In genomic region chr6:68008445-68008844, GRCh38 we compare ENCODE assay signal across 16 cellular contexts.
A peak's percentile ranks its signal among the peaks of the same experiment; 100 is the strongest.
DNase-seq lines count a peak whose midpoint lies in the region; ATAC-seq, FAIRE-seq and TF ChIP-seq lines count a peak whose summit lies in the region.
"Had no signal": no experiment of that assay in that cellular context is flagged by ENCODE, and none has a peak within 500 bp of the region (broad histone marks: within the 10 kb centered on the region; RNA-seq: fewer than 3 reads in every experiment).

No MANE protein-coding gene starts in this region.

- no peaks in the 10 kb centered on the region; the same call in 1 of the 2 replicates for H3K27me3 Mint-ChIP-seq in HFFc6 (ENCODE audit: insufficient read depth)
- H3K27me3 Mint-ChIP-seq in stimulated activated memory B cell treated with anti-CD40 and anti-IgM and Interleukin-4, amounts not matched to agents 10 μg/mL and 1 μg/mL and 100 μg/mL, for 72 hours, result no peaks in the 10 kb centered on the region
- H3K27me3 Mint-ChIP-seq: activated B cell treated with CpG ODN at 0.5 μM for 24 hours, naive B cell had no signal

- H3K27me3 ChIP-seq in Karpas-422 (ENCODE audit: low read length), result no peaks in the 10 kb centered on the region
- no peaks in the 10 kb centered on the region for H3K27me3 ChIP-seq in GM12878 (replicated peaks in 1 of 2; ENCODE audit: control insufficient read depth in 2 of 2, insufficient read depth in 2 of 2, low read length in 1 of 2)
- H3K27me3 ChIP-seq: transverse colon had no signal

- in situ Hi-C loops in GM12878 (cut with MboI), result no loop called here

- peak; percentile 27 for FAIRE-seq in GM12878 (lab: Jason Lieb, UNC)
- FAIRE-seq: colon, D721Med had no signal

- TF ChIP-seq POLR2A in GM12878 (IDR thresholded peaks at IDR 0.05; ENCODE audit: low read depth, low read length), result no peak

- peak overlapping the region; percentile 54; the same call in 1 of the 2 replicates for H3K4me3 Mint-ChIP-seq in HFFc6
- H3K4me3 Mint-ChIP-seq in stimulated activated memory B cell treated with anti-CD40 and anti-IgM and Interleukin-4, amounts not matched to agents 10 μg/mL and 1 μg/mL and 100 μg/mL, for 72 hours, result no peak overlapping the region
- H3K4me3 Mint-ChIP-seq: activated B cell treated with CpG ODN at 0.5 μM for 24 hours, naive B cell had no signal

- H3K4me1 ChIP-seq in Karpas-422 (ENCODE audit: low read length) (0 out of 2 replicates have a peak, but pooled peaks cover 3% of the 10 kb centered on the region), GM12878 (ENCODE audit: control insufficient read depth, insufficient read depth, low read length) (no peaks in the 10 kb centered on the region)
- H3K4me1 ChIP-seq: transverse colon had no signal

- CTCF ChIA-PET in GM12878 (lab: Yijun Ruan, JAX), result no interaction called here

- H3K4me3 ChIP-seq in Karpas-422 (ENCODE audit: low read length) (no peak overlapping the region), GM12878 (no peak overlapping the region)
- H3K4me3 ChIP-seq: transverse colon had no signal

- peaks cover 35% of the 10 kb centered on the region for H3K9me3 Mint-ChIP-seq in HFFc6
- peaks cover 13% of the 10 kb centered on the region for H3K9me3 Mint-ChIP-seq in stimulated activated memory B cell treated with anti-CD40 and anti-IgM and Interleukin-4, amounts not matched to agents 10 μg/mL and 1 μg/mL and 100 μg/mL, for 72 hours

- H3K9me2 ChIP-seq in Karpas-422 (replicated peaks; ENCODE audit: insufficient read depth, low read length), result no peaks in the 10 kb centered on the region

- H3K27ac ChIP-seq in Karpas-422 (ENCODE audit: low read length) (no peak overlapping the region), GM12878 (ENCODE audit: control insufficient read depth, insufficient read depth) (no peak overlapping the region)
- H3K27ac ChIP-seq: transverse colon had no signal

- H3K79me2 ChIP-seq in Karpas-422 (ENCODE audit: low read length) (no peaks in the 10 kb centered on the region), GM12878 (ENCODE audit: control insufficient read depth, insufficient read depth, low read length) (no peaks in the 10 kb centered on the region)

- TF ChIP-seq EP300 in GM12878 (IDR thresholded peaks at IDR 0.05; ENCODE audit: borderline replicate concordance in 1 of 2, control insufficient read depth in 1 of 2, low read depth in 2 of 2, low read length in 2 of 2), result no peak

- POLR2A ChIA-PET in GM12878 (lab: Charles Lee), result no interaction called here

- DNase-seq in GM10266 (ENCODE audit: extremely low spot score), result peak; percentile 11
- DNase-seq in HFFc6, result no peak
- no peak for DNase-seq in Karpas-422
- peak; percentile 9 for DNase-seq in GM12878 (ENCODE audit: low read depth, low spot score)
- DNase-seq in omental fat pad (ENCODE audit: low spot score), result no peak
- no peak for DNase-seq in GF-D8 (lab: John Stamatoyannopoulos, UW)
- DNase-seq in NCI-H510A (lab: John Stamatoyannopoulos, UW), result no peak
- DNase-seq: activated B cell treated with CpG ODN at 0.5 μM for 24 hours, activated T-cell treated with anti-CD3 and anti-CD28 coated beads for 4 hours, hypothalamus, naive B cell, transverse colon had no signal

- H4K20me1 ChIP-seq in Karpas-422 (ENCODE audit: insufficient read depth, low read depth, low read length) (no peaks in the 10 kb centered on the region), GM12878 (ENCODE audit: control insufficient read depth, insufficient read depth) (no peaks in the 10 kb centered on the region)

- ATAC-seq in GM12878, result peak; percentile 93
- no peak for ATAC-seq in omental fat pad (ENCODE audit: low FRiP score)
- ATAC-seq in stimulated activated memory B cell treated with anti-CD40 and anti-IgM and Interleukin-4, amounts not matched to agents 10 μg/mL and 1 μg/mL and 100 μg/mL, for 72 hours, result no peak
- ATAC-seq: left lobe of liver had no signal

- no peak for TF ChIP-seq CTCF in GM10266 (IDR thresholded peaks at IDR 0.05; ENCODE audit: control insufficient read depth, insufficient read depth, low read depth, missing control alignments)
- no peak for TF ChIP-seq CTCF in HFFc6 (IDR thresholded peaks at IDR 0.05)
- no peak for TF ChIP-seq CTCF in GM12878 (IDR thresholded peaks at IDR 0.05 in 2 of 3, conservative IDR thresholded peaks at IDR 0.05 in 1 of 3; ENCODE audit: control insufficient read depth in 2 of 3, extremely low read depth in 1 of 3, insufficient read depth in 1 of 3, low read depth in 3 of 3, low read length in 3 of 3)
- no peak for TF ChIP-seq CTCF in omental fat pad (IDR thresholded peaks at IDR 0.05)

- no peaks in the 10 kb centered on the region for H3K36me3 Mint-ChIP-seq in HFFc6 (ENCODE audit: low read depth)
- H3K36me3 Mint-ChIP-seq in stimulated activated memory B cell treated with anti-CD40 and anti-IgM and Interleukin-4, amounts not matched to agents 10 μg/mL and 1 μg/mL and 100 μg/mL, for 72 hours, result no peaks in the 10 kb centered on the region
- H3K36me3 Mint-ChIP-seq: naive B cell had no signal

- SMC1A ChIA-PET in GM12878 (lab: Charles Lee; ENCODE audit: uncharacterized antibody, unreplicated experiment), result interaction anchor here (0.6 kb wide), 1 partner anchor 184 kb away, joined by 3 read pairs; no protein-coding TSS in a partner anchor

- peak; percentile 9; the same call in 1 of the 2 replicates for TF ChIP-seq RAD21 in GM12878 (IDR thresholded peaks at IDR 0.05; ENCODE audit: insufficient read depth, low read depth, low read length)

- no TSS peak for BruUV-seq in GM12878 (replicated peaks; lab: Mats Ljungman, UMichigan)

- H3K9me3 ChIP-seq in Karpas-422 (ENCODE audit: low read length), result no peaks in the 10 kb centered on the region
- H3K9me3 ChIP-seq in GM12878 (replicated peaks; ENCODE audit: control insufficient read depth, insufficient read depth, low read length), result no peaks in the 10 kb centered on the region
- H3K9me3 ChIP-seq: transverse colon had no signal

- no peaks in the 10 kb centered on the region; the same call in 1 of the 2 replicates for H3K4me1 Mint-ChIP-seq in HFFc6 (ENCODE audit: low read depth)
- H3K4me1 Mint-ChIP-seq in stimulated activated memory B cell treated with anti-CD40 and anti-IgM and Interleukin-4, amounts not matched to agents 10 μg/mL and 1 μg/mL and 100 μg/mL, for 72 hours, result no peaks in the 10 kb centered on the region
- H3K4me1 Mint-ChIP-seq: activated B cell treated with CpG ODN at 0.5 μM for 24 hours, naive B cell had no signal

- H3K27ac Mint-ChIP-seq in HFFc6, result peak overlapping the region; percentile 53; the same call in 1 of the 2 replicates
- H3K27ac Mint-ChIP-seq in stimulated activated memory B cell treated with anti-CD40 and anti-IgM and Interleukin-4, amounts not matched to agents 10 μg/mL and 1 μg/mL and 100 μg/mL, for 72 hours, result no peak overlapping the region
- H3K27ac Mint-ChIP-seq: activated B cell treated with CpG ODN at 0.5 μM for 24 hours, naive B cell had no signal

- no peak overlapping the region for H3K9ac ChIP-seq in Karpas-422 (ENCODE audit: low read length)
- no peak overlapping the region for H3K9ac ChIP-seq in GM12878 (ENCODE audit: control insufficient read depth, insufficient read depth, low read length)

- 35% methylated on average over 2 of the region's 2 CpGs for WGBS in GM12878 (ENCODE audit: insufficient coverage, insufficient replicate concordance, low lambda C conversion rate, missing lambda C conversion rate)

- H3K4me2 ChIP-seq in Karpas-422 (ENCODE audit: low read depth, low read length, poor library complexity, severe bottlenecking) (peak overlapping the region; percentile 2), GM12878 (ENCODE audit: control insufficient read depth, insufficient read depth) (no peak overlapping the region)

- intact Hi-C loops in GM12878 (cut with micrococcal nuclease; ENCODE audit: unreplicated experiment), result loop anchor here (5.0 kb wide), 1 partner anchor 149 kb away; no protein-coding TSS in a partner anchor

- RAD21 ChIA-PET in GM12878 (lab: Charles Lee; ENCODE audit: unreplicated experiment), result interaction anchor here (0.8 to 1.0 kb wide), 2 partner anchors 48 to 80 kb away, joined by 3 read pairs; no protein-coding TSS in a partner anchor

- H2AFZ ChIP-seq in Karpas-422 (ENCODE audit: low read length), result peak overlapping the region; percentile 25; the same call in 1 of the 2 replicates
- H2AFZ ChIP-seq in GM12878 (ENCODE audit: control insufficient read depth, low read depth, low read length), result no peak overlapping the region

- no peaks in the 10 kb centered on the region for H3K36me3 ChIP-seq in Karpas-422 (ENCODE audit: insufficient read depth, low read length)
- H3K36me3 ChIP-seq in GM12878 (ENCODE audit: control insufficient read depth in 2 of 2, insufficient read depth in 2 of 2, low read length in 1 of 2), result no peaks in the 10 kb centered on the region
- H3K36me3 ChIP-seq: transverse colon had no signal

TF ChIP-seq in GM12878, 131 proteins besides CTCF, POLR2A, EP300 and RAD21 (continues in another document):
- no peak for TF ChIP-seq NFXL1 (IDR thresholded peaks at IDR 0.05; ENCODE audit: borderline replicate concordance)
- TF ChIP-seq EGR1 (IDR thresholded peaks at IDR 0.05; ENCODE audit: borderline replicate concordance in 1 of 2, low read depth in 2 of 2, low read length in 2 of 2), result no peak
- TF ChIP-seq BHLHE40 (IDR thresholded peaks at IDR 0.05; ENCODE audit: borderline replicate concordance in 1 of 2, low read depth in 2 of 2, low read length in 1 of 2), result no peak
- TF ChIP-seq KDM1A (IDR thresholded peaks at IDR 0.05; ENCODE audit: borderline replicate concordance), result no peak
- no peak for TF ChIP-seq PML (IDR thresholded peaks at IDR 0.05; ENCODE audit: low read length)
- TF ChIP-seq RAD51 (IDR thresholded peaks at IDR 0.05), result no peak
- no peak for TF ChIP-seq ASH2L (IDR thresholded peaks at IDR 0.05; ENCODE audit: borderline replicate concordance, low read depth)
- TF ChIP-seq IKZF2 (IDR thresholded peaks at IDR 0.05), result peak in 1 of 2 experiments; percentile 27; a peak in 2 of 4 replicates
- TF ChIP-seq RUNX3 (IDR thresholded peaks at IDR 0.05; ENCODE audit: low read length), result peak; percentile 84
- TF ChIP-seq ZNF207 (IDR thresholded peaks at IDR 0.05; ENCODE audit: borderline replicate concordance), result no peak
- peak; percentile 23; the same call in 1 of the 2 replicates for TF ChIP-seq MTA2 (IDR thresholded peaks at IDR 0.05; ENCODE audit: low read depth)
- TF ChIP-seq TCF3 (IDR thresholded peaks at IDR 0.05; ENCODE audit: borderline replicate concordance, insufficient read depth, low read depth, low read length), result no peak
- no peak for TF ChIP-seq SUZ12 (IDR thresholded peaks at IDR 0.05; ENCODE audit: unreplicated experiment)
- TF ChIP-seq EED (IDR thresholded peaks at IDR 0.05; ENCODE audit: low read depth), result peak; percentile 22; the same call in 1 of the 2 replicates
- TF ChIP-seq MAX (IDR thresholded peaks at IDR 0.05; ENCODE audit: low read depth, low read length), result no peak
- no peak for TF ChIP-seq MEF2B (IDR thresholded peaks at IDR 0.05; ENCODE audit: partially characterized antibody, poor library complexity, severe bottlenecking)
- TF ChIP-seq BMI1 (IDR thresholded peaks at IDR 0.05; ENCODE audit: borderline replicate concordance), result no peak
- no peak for TF ChIP-seq JUND (IDR thresholded peaks at IDR 0.05; ENCODE audit: low read depth, low read length)

Comparison
In these comparisons a context has a peak if more than half of its experiments do, and no peak if none do; other contexts are left out.
1. DNase-seq: peak in GM10266 (single experiment) and GM12878 (single experiment); none in HFFc6 (single experiment), Karpas-422 (single experiment), omental fat pad (single experiment), GF-D8 (single experiment) and NCI-H510A (single experiment).